ENCODE assay signal across 31 cellular contexts in the genomic region with DNA sequence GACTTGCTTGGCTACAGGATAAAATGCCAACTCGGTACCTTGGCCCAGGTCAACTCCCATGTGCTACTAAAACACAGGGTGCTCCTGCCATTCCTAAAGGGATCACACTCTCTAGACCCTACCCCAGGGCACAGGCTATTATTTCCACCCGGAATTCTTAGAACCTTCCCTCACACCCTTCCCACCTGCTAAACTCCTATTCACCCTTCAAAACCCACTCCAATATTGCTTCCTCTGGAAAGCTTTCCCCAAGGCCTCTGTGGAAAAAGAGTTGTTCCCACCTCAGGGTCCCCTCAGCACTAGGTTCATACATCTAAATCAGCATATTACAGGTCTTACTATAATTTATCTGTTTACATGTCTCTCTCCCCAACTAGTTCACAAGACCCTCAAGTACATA.
DNase-seq lines count a peak whose midpoint lies in the region; ATAC-seq and TF ChIP-seq lines count a peak whose summit lies in the region.
"Had no signal": no experiment of that assay in that cellular context is flagged by ENCODE, and none has a peak within 500 bp of the region (broad histone marks: within the 10 kb centered on the region; RNA-seq: fewer than 3 reads in every experiment).

No MANE protein-coding gene starts in this region.

- no peak for TF ChIP-seq EP300 in stomach (IDR thresholded peaks at IDR 0.05)

- TF ChIP-seq POLR2A in stomach (IDR thresholded peaks at IDR 0.05) = no peak

- CTCF ChIA-PET in WTC11 (lab: Charles Lee) = interaction anchor here (1.0 kb wide), 1 partner anchor 225 kb away, joined by 3 read pairs; no protein-coding TSS in a partner anchor

- peaks cover 0 to 8% (median 3%) of the 10 kb centered on the region in 5 experiments for H3K9me3 Mint-ChIP-seq in brain
- peaks cover 11% of the 10 kb centered on the region for H3K9me3 Mint-ChIP-seq in WTC11
- H3K9me3 Mint-ChIP-seq: activated T-helper 17 cell treated with anti-CD3 and anti-CD28 coated beads, Interleukin-2, amount 50 U/mL, for 72 hours; natural killer cell treated with Interleukin-12 subunit alpha and Interleukin-12 subunit beta and Interleukin-15 and Interleukin-18, amount 100 ng/mL, for 72 hours; stimulated activated naive CD8-positive, alpha-beta T cell treated with anti-CD3 and anti-CD28 coated beads, Interleukin-15, Interleukin-2, amounts not matched to agents 100 ng/mL and 50 ng/mL, for 24 hours had no signal

- H3K9ac ChIP-seq in GM23248 = no peak overlapping the region
- H3K9ac ChIP-seq in skeletal muscle satellite cell (ENCODE audit: low read depth, low read length) = no peak overlapping the region
- H3K9ac ChIP-seq: parathyroid adenoma had no signal

- ATAC-seq in WTC11 (no peak), GM18519 (IDR thresholded peaks at IDR 0.05; ENCODE audit: low FRiP score, unreplicated experiment) (no peak)
- ATAC-seq: activated T-helper 17 cell treated with anti-CD3 and anti-CD28 coated beads, Interleukin-2, amount 50 U/mL, for 72 hours; K562 had no signal

- H3K4me1 Mint-ChIP-seq in brain (peaks cover 12% of the 10 kb centered on the region), WTC11 (no peaks in the 10 kb centered on the region)
- H3K4me1 Mint-ChIP-seq: activated CD4-positive, alpha-beta memory T cell treated with anti-CD3 and anti-CD28 coated beads, Interleukin-2, amount 10 ng/mL, durations not matched to agents 7 days and 5 days; activated T-helper 17 cell treated with anti-CD3 and anti-CD28 coated beads, Interleukin-2, amount 50 U/mL, for 72 hours had no signal

- no peak for DNase-seq in GM23248
- DNase-seq in hepatocyte (ENCODE audit: low spot score) = no peak
- DNase-seq in NCI-H1048 (lab: John Stamatoyannopoulos, UW) = no peak
- no peak for DNase-seq in WTC11 (ENCODE audit: low spot score)
- no peak for DNase-seq in stomach
- DNase-seq: activated CD4-positive, alpha-beta memory T cell treated with anti-CD3 and anti-CD28 coated beads, Interleukin-2, amount 10 ng/mL, durations not matched to agents 7 days and 5 days; activated CD4-positive, CD25-positive, alpha-beta regulatory T cell treated with anti-CD3 and anti-CD28 coated beads, Interleukin-2, amount 50 U/mL, for 72 hours; activated CD8-positive, alpha-beta memory T cell treated with anti-CD3 and anti-CD28 coated beads, Interleukin-2, amount 50 U/mL, for 48 hours; activated naive CD4-positive, alpha-beta T cell treated with anti-CD3 and anti-CD28 coated beads, Interleukin-2, amount 50 U/mL, for 16 hours; amniotic stem cell; DMS79 treated with DMSO at 0.1 percent for 48 hours; effector memory CD4-positive, alpha-beta T cell; GF-D8; islet precursor cell; NCI-H2081; NCI-H774; stimulated activated CD4-positive, alpha-beta T cell treated with anti-CD3 and anti-CD28 coated beads, Interleukin-15, amount 100 ng/mL, for 24 hours; tibial artery had no signal

- POLR2A ChIA-PET in WTC11 (lab: Charles Lee) = no interaction called here

- H3K9me2 ChIP-seq in GM23248 (ENCODE audit: insufficient read depth) = no peaks in the 10 kb centered on the region
- no peaks in the 10 kb centered on the region for H3K9me2 ChIP-seq in hepatocyte (replicated peaks; ENCODE audit: insufficient read depth)

- H3K36me3 ChIP-seq in GM23248 (ENCODE audit: low read depth) = no peaks in the 10 kb centered on the region
- H3K36me3 ChIP-seq in hepatocyte (replicated peaks; ENCODE audit: insufficient read depth, low read depth) = no peaks in the 10 kb centered on the region
- no peaks in the 10 kb centered on the region for H3K36me3 ChIP-seq in skeletal muscle satellite cell (ENCODE audit: insufficient read depth, low read length)
- H3K36me3 ChIP-seq in stomach = no peaks in the 10 kb centered on the region
- H3K36me3 ChIP-seq: cardiac muscle cell, esophagus muscularis mucosa, HAP-1, MG63, tibial artery had no signal

- H3K27me3 ChIP-seq in GM23248 (replicated peaks; ENCODE audit: insufficient read depth) (no peaks in the 10 kb centered on the region), hepatocyte (no peaks in the 10 kb centered on the region), skeletal muscle satellite cell (ENCODE audit: control insufficient read depth, insufficient read depth, low read length) (no peaks in the 10 kb centered on the region), stomach (no peaks in the 10 kb centered on the region)
- H3K27me3 ChIP-seq: cardiac muscle cell, esophagus muscularis mucosa, MG63, tibial artery had no signal

- WGBS in GM23248 (ENCODE audit: low coverage in 1 of 2, low lambda C conversion rate in 2 of 2, missing lambda C conversion rate in 2 of 2), 2 experiments = 60 to 66% methylated on average over 2 of the region's 2 CpGs
- 81% methylated on average over 2 of the region's 2 CpGs for WGBS in hepatocyte (ENCODE audit: low lambda C conversion rate, missing lambda C conversion rate)
- 66 to 86% (median 83%) methylated on average over 2 of the region's 2 CpGs for WGBS in stomach, 5 donors

- H3K9me3 ChIP-seq in GM23248 (ENCODE audit: low read depth) = no peaks in the 10 kb centered on the region
- no peaks in the 10 kb centered on the region for H3K9me3 ChIP-seq in hepatocyte (ENCODE audit: low read depth)
- H3K9me3 ChIP-seq in skeletal muscle satellite cell (replicated peaks; ENCODE audit: low read length) = no peaks in the 10 kb centered on the region
- H3K9me3 ChIP-seq in stomach = no peaks in the 10 kb centered on the region
- H3K9me3 ChIP-seq: esophagus muscularis mucosa, HAP-1, MG63, tibial artery had no signal

- in situ Hi-C loops in GM23248 (cut with MboI) = no loop called here

- H3K4me2 ChIP-seq in GM23248 (ENCODE audit: unreplicated experiment) = peak overlapping the region; percentile 34
- H3K4me2 ChIP-seq in hepatocyte = no peak overlapping the region
- peak overlapping the region; percentile 25 for H3K4me2 ChIP-seq in skeletal muscle satellite cell (ENCODE audit: low read length)

- no peaks in the 10 kb centered on the region for H3K36me3 Mint-ChIP-seq in brain
- no peaks in the 10 kb centered on the region for H3K36me3 Mint-ChIP-seq in WTC11
- H3K36me3 Mint-ChIP-seq: natural killer cell treated with Interleukin-12 subunit alpha and Interleukin-12 subunit beta and Interleukin-15 and Interleukin-18, amount 100 ng/mL, for 72 hours had no signal

- H3K79me2 ChIP-seq in GM23248 (ENCODE audit: insufficient read depth) = no peaks in the 10 kb centered on the region
- no peaks in the 10 kb centered on the region for H3K79me2 ChIP-seq in hepatocyte
- H3K79me2 ChIP-seq: parathyroid adenoma had no signal

- no peak overlapping the region for H3K4me3 Mint-ChIP-seq in brain
- H3K4me3 Mint-ChIP-seq in WTC11 = no peak overlapping the region
- H3K4me3 Mint-ChIP-seq: activated CD4-positive, alpha-beta memory T cell treated with anti-CD3 and anti-CD28 coated beads, Interleukin-2, amount 10 ng/mL, durations not matched to agents 7 days and 5 days; activated T-helper 17 cell treated with anti-CD3 and anti-CD28 coated beads, Interleukin-2, amount 50 U/mL, for 72 hours; natural killer cell treated with Interleukin-12 subunit alpha and Interleukin-12 subunit beta and Interleukin-15 and Interleukin-18, amount 100 ng/mL, for 72 hours; stimulated activated naive CD8-positive, alpha-beta T cell treated with anti-CD3 and anti-CD28 coated beads, Interleukin-15, Interleukin-2, amounts not matched to agents 100 ng/mL and 50 ng/mL, for 24 hours had no signal

- intact Hi-C loops in stomach (cut with DNase I; ENCODE audit: low total_unique reads) = no loop called here

- TF ChIP-seq CTCF in brain (conservative IDR thresholded peaks at IDR 0.05) (no peak), hepatocyte (IDR thresholded peaks at IDR 0.05; ENCODE audit: poor library complexity) (no peak), WTC11 (IDR thresholded peaks at IDR 0.05) (no peak), stomach (IDR thresholded peaks at IDR 0.05) (no peak)

- H4K20me1 ChIP-seq in GM23248 (ENCODE audit: insufficient read depth) (no peaks in the 10 kb centered on the region), hepatocyte (ENCODE audit: insufficient read depth, poor library complexity, severe bottlenecking) (no peaks in the 10 kb centered on the region)

- H3K27ac Mint-ChIP-seq in brain (peak overlapping the region in 4 of 5 experiments; percentile 9 to 59 (median 18)), WTC11 (no peak overlapping the region)
- H3K27ac Mint-ChIP-seq: activated CD4-positive, alpha-beta memory T cell treated with anti-CD3 and anti-CD28 coated beads, Interleukin-2, amount 10 ng/mL, durations not matched to agents 7 days and 5 days; activated T-helper 17 cell treated with anti-CD3 and anti-CD28 coated beads, Interleukin-2, amount 50 U/mL, for 72 hours; natural killer cell treated with Interleukin-12 subunit alpha and Interleukin-12 subunit beta and Interleukin-15 and Interleukin-18, amount 100 ng/mL, for 72 hours; stimulated activated naive CD8-positive, alpha-beta T cell treated with anti-CD3 and anti-CD28 coated beads, Interleukin-15, Interleukin-2, amounts not matched to agents 100 ng/mL and 50 ng/mL, for 24 hours had no signal

- peaks cover 27% of the 10 kb centered on the region for H3F3A ChIP-seq in GM23248 (ENCODE audit: insufficient read depth)

- H3K4me1 ChIP-seq in GM23248 (ENCODE audit: insufficient read depth) (peaks cover 19% of the 10 kb centered on the region; the same call in 1 of the 2 replicates), hepatocyte (ENCODE audit: insufficient read depth) (no peaks in the 10 kb centered on the region), skeletal muscle satellite cell (ENCODE audit: control insufficient read depth, insufficient read depth, low read length) (peaks cover 6% of the 10 kb centered on the region), stomach (no peaks in the 10 kb centered on the region)
- H3K4me1 ChIP-seq: esophagus muscularis mucosa, HAP-1, parathyroid adenoma, tibial artery had no signal

- H2AFZ ChIP-seq in GM23248 (peak overlapping the region; percentile 73), hepatocyte (no peak overlapping the region)
- H2AFZ ChIP-seq: parathyroid adenoma had no signal

- no peak overlapping the region for H3K4me3 ChIP-seq in GM23248
- no peak overlapping the region for H3K4me3 ChIP-seq in hepatocyte
- no peak overlapping the region for H3K4me3 ChIP-seq in skeletal muscle satellite cell (ENCODE audit: low read length)
- H3K4me3 ChIP-seq in stomach = no peak overlapping the region
- H3K4me3 ChIP-seq: cardiac muscle cell, coronary artery, esophagus muscularis mucosa, HAP-1, K562, MG63, tibial artery had no signal

- H3K27me3 Mint-ChIP-seq in brain (peaks cover 12% of the 10 kb centered on the region), WTC11 (ENCODE audit: low read depth) (no peaks in the 10 kb centered on the region)

- H3K27ac ChIP-seq in GM23248 (peak overlapping the region; percentile 29), hepatocyte (peak overlapping the region; percentile 9), stomach (no peak overlapping the region)
- H3K27ac ChIP-seq: cardiac muscle cell, coronary artery, esophagus muscularis mucosa, parathyroid adenoma, tibial artery had no signal

Comparison
In these comparisons a context has a peak if more than half of its experiments do, and no peak if none do; other contexts are left out.
1. H3K27ac ChIP-seq: peak in GM23248 (single experiment) and hepatocyte (single experiment); none in stomach (0 of 5).